Comparison of ENCODE assay signal across 14 cellular contexts in genomic region chr1:200411406-200412257, GRCh38. TPM values are rescaled to one million over a fixed set of nuclear protein-coding genes. Genes with fewer than 3 reads are reported as not detected.
DNase-seq lines count a peak whose midpoint lies in the region; ATAC-seq and TF ChIP-seq lines count a peak whose summit lies in the region.
"Had no signal": no experiment of that assay in that cellular context is flagged by ENCODE, and none has a peak within 500 bp of the region (broad histone marks: within the 10 kb centered on the region; RNA-seq: fewer than 3 reads in every experiment).

No MANE protein-coding gene starts in this region.

- H3K9ac ChIP-seq in H9 (ENCODE audit: extremely low read depth, insufficient read length, low read length) = peak overlapping the region; percentile 92
- peak overlapping the region; percentile 62 for H3K9ac ChIP-seq in iPS-18a (ENCODE audit: low read length)

- H3K27me3 Mint-ChIP-seq in H9 (ENCODE audit: low read depth) (no peaks in the 10 kb centered on the region), WTC11 (ENCODE audit: low read depth) (no peaks in the 10 kb centered on the region)
- H3K27me3 Mint-ChIP-seq: activated naive CD4-positive, alpha-beta T cell treated with anti-CD3 and anti-CD28 coated beads, Interleukin-2, amount 50 U/mL, for 24 hours had no signal

- TF ChIP-seq CTCF in H9 (conservative IDR thresholded peaks at IDR 0.05) = no peak
- no peak for TF ChIP-seq CTCF in WTC11 (IDR thresholded peaks at IDR 0.05)

- CTCF ChIA-PET in WTC11 (lab: Charles Lee) = interaction anchor here (0.6 to 2.0 kb wide), 8 partner anchors 47 to 136 kb away, joined by 3 to 7 read pairs (median 4); no protein-coding TSS in a partner anchor

- H3K18ac ChIP-seq in H9 (ENCODE audit: insufficient read length, low read depth, low read length) = peak overlapping the region; percentile 19

- ATAC-seq in WTC11 (peak; percentile 63), GM21576 (IDR thresholded peaks at IDR 0.05; ENCODE audit: unreplicated experiment) (no peak), HG03457 (IDR thresholded peaks at IDR 0.05; ENCODE audit: unreplicated experiment) (no peak)
- ATAC-seq: natural killer cell treated with Interleukin-12 subunit alpha and Interleukin-12 subunit beta and Interleukin-15 and Interleukin-18, amount 100 ng/mL, for 72 hours had no signal

- H3K27ac ChIP-seq in H9 (ENCODE audit: insufficient read length, low read depth, low read length) (peak overlapping the region; percentile 71), iPS-18a (ENCODE audit: low read length) (peak overlapping the region; percentile 96)
- H3K27ac ChIP-seq: suprapubic skin had no signal

- peak overlapping the region; percentile 97 for H3K4me2 ChIP-seq in H9 (ENCODE audit: insufficient read depth, insufficient read length, low read length)

- H3K36me3 Mint-ChIP-seq in H9 (ENCODE audit: insufficient read depth in 1 of 3, low read depth in 3 of 3) (peaks cover 32 to 44% (median 32%) of the 10 kb centered on the region in 3 experiments), WTC11 (peaks cover 25% of the 10 kb centered on the region)

- peak overlapping the region; percentile 95 to 100 (median 97) for H3K27ac Mint-ChIP-seq in H9
- H3K27ac Mint-ChIP-seq in WTC11 = peak overlapping the region; percentile 98
- H3K27ac Mint-ChIP-seq: activated naive CD4-positive, alpha-beta T cell treated with anti-CD3 and anti-CD28 coated beads, Interleukin-2, amount 50 U/mL, for 24 hours had no signal

- H3K36me3 ChIP-seq in iPS-18a (ENCODE audit: control insufficient read depth, low read depth, low read length) (peaks cover 24% of the 10 kb centered on the region), MG63 (peaks cover 24% of the 10 kb centered on the region)
- H3K36me3 ChIP-seq: Peyer's patch, suprapubic skin had no signal

- H3K56ac ChIP-seq in H9 (ENCODE audit: insufficient read length, low read depth, low read length) = no peak overlapping the region

- H2BK20ac ChIP-seq in H9 (ENCODE audit: low read depth, low read length, poor library complexity, severe bottlenecking) = no peak overlapping the region

- DNase-seq in H9 (peak; percentile 93), WTC11 (ENCODE audit: low spot score) (peak; percentile 70), retina (peak; percentile 20), MG63 (no peak)
- DNase-seq: NCI-H2227 treated with DMSO at 0.1 percent for 48 hours, Peyer's patch, spleen, T-helper 9 cell had no signal

- H3K79me2 ChIP-seq in H9 (ENCODE audit: insufficient read depth, low read length) = peaks cover 32% of the 10 kb centered on the region

- H2AK5ac ChIP-seq in H9 (ENCODE audit: insufficient read length, low read length) = no peak overlapping the region

- H3K14ac ChIP-seq in H9 (ENCODE audit: insufficient read depth, low read length) = peak overlapping the region; percentile 48; the same call in 1 of the 2 replicates

- H3K9me3 ChIP-seq in H9 (ENCODE audit: control insufficient read depth, low read depth, low read length) (no peaks in the 10 kb centered on the region), iPS-18a (ENCODE audit: control insufficient read depth, low read depth, low read length) (no peaks in the 10 kb centered on the region), MG63 (no peaks in the 10 kb centered on the region)
- H3K9me3 ChIP-seq: Peyer's patch, spleen, suprapubic skin had no signal

- no peak overlapping the region for H4K5ac ChIP-seq in H9 (ENCODE audit: insufficient read length, low read depth, low read length)

- peak overlapping the region; percentile 91 to 96 for H3K4me3 Mint-ChIP-seq in H9
- peak overlapping the region; percentile 97 for H3K4me3 Mint-ChIP-seq in WTC11

- no peaks in the 10 kb centered on the region for H3K27me3 ChIP-seq in H9 (ENCODE audit: insufficient read depth, low read length)
- no peaks in the 10 kb centered on the region for H3K27me3 ChIP-seq in iPS-18a (ENCODE audit: control insufficient read depth, insufficient read depth, low read length)
- no peaks in the 10 kb centered on the region for H3K27me3 ChIP-seq in MG63
- H3K27me3 ChIP-seq: Peyer's patch, spleen, suprapubic skin had no signal

- H3K23me2 ChIP-seq in H9 (ENCODE audit: insufficient read length, low read depth, low read length, poor library complexity, severe bottlenecking) = peaks cover 29% of the 10 kb centered on the region

- H2BK12ac ChIP-seq in H9 (ENCODE audit: insufficient read length, low read depth, low read length) = no peak overlapping the region

- H3K4me1 Mint-ChIP-seq in H9 (peaks cover 55 to 66% of the 10 kb centered on the region in 2 experiments), WTC11 (peaks cover 63% of the 10 kb centered on the region)

- no peak overlapping the region for H3K4ac ChIP-seq in H9 (ENCODE audit: low read depth, low read length)

- peak overlapping the region; percentile 43 for H2AFZ ChIP-seq in H9 (ENCODE audit: low read length)

- H3T11ph ChIP-seq in H9 (ENCODE audit: low read length) = no peak overlapping the region

- no peak overlapping the region for H2BK15ac ChIP-seq in H9 (ENCODE audit: low read depth, low read length)

- H3K4me3 ChIP-seq in iPS-18a (ENCODE audit: low read length) (peak overlapping the region; percentile 84), MG63 (no peak overlapping the region)

- H2BK5ac ChIP-seq in H9 (ENCODE audit: insufficient read length, low read length) = no peak overlapping the region

- POLR2A ChIA-PET in WTC11 (lab: Charles Lee) = interaction anchor here (0.6 to 2.1 kb wide), 5 partner anchors 16 to 53 kb away, joined by 3 to 14 read pairs (median 3); no protein-coding TSS in a partner anchor

- H3K23ac ChIP-seq in H9 (ENCODE audit: insufficient read length, low read depth, low read length) = no peak overlapping the region

- H3K9me3 Mint-ChIP-seq in H9 (peaks cover 0 to 3% of the 10 kb centered on the region in 2 experiments; a peak in 3 of 5 replicates), WTC11 (no peaks in the 10 kb centered on the region)
- H3K9me3 Mint-ChIP-seq: natural killer cell treated with Interleukin-12 subunit alpha and Interleukin-12 subunit beta and Interleukin-15 and Interleukin-18, amount 100 ng/mL, for 72 hours had no signal

- H4K8ac ChIP-seq in H9 (replicated peaks; ENCODE audit: insufficient read length, low read depth, low read length) = no peak overlapping the region

- no CpG with 5 or more reads among the region's 20 CpGs for WGBS in H9 (ENCODE audit: extremely low coverage, insufficient read length, low lambda C conversion rate)

- H3K4me1 ChIP-seq in H9 (ENCODE audit: insufficient read depth, low read length) = peaks cover 15% of the 10 kb centered on the region; the same call in 1 of the 2 replicates
- peaks cover 42% of the 10 kb centered on the region for H3K4me1 ChIP-seq in iPS-18a (ENCODE audit: control insufficient read depth, low read depth, low read length)

- H3K79me1 ChIP-seq in H9 (ENCODE audit: insufficient read depth, low read depth, low read length, poor library complexity, severe bottlenecking) = peaks cover 6% of the 10 kb centered on the region

- no peaks in the 10 kb centered on the region for H4K20me1 ChIP-seq in H9 (ENCODE audit: control insufficient read depth, insufficient read depth, insufficient read length)

- H4K91ac ChIP-seq in H9 (ENCODE audit: insufficient read length, low read depth, low read length) = no peak overlapping the region

- H2BK120ac ChIP-seq in H9 (ENCODE audit: low read depth, low read length, poor library complexity, severe bottlenecking) = no peak overlapping the region

TF ChIP-seq in WTC11, 78 proteins besides CTCF, POLR2A, EP300 and RAD21 (continues in another document):
- TF ChIP-seq GTF2I (CRISPR knock-in tag; conservative IDR thresholded peaks at IDR 0.05) = no peak
- peak; percentile 82; the same call in 1 of the 2 replicates for TF ChIP-seq TEAD1 (CRISPR knock-in tag; IDR thresholded peaks at IDR 0.05)
- no peak for TF ChIP-seq JAZF1 (CRISPR knock-in tag; IDR thresholded peaks at IDR 0.05)
- TF ChIP-seq ETV6 (CRISPR knock-in tag; IDR thresholded peaks at IDR 0.05) = 0 out of 2 replicates have a peak, but pooled peaks have one; percentile 71
- no peak for TF ChIP-seq KAT7 (CRISPR knock-in tag; IDR thresholded peaks at IDR 0.05; ENCODE audit: borderline replicate concordance)
- no peak for TF ChIP-seq ATF6 (CRISPR knock-in tag; IDR thresholded peaks at IDR 0.05)
- no peak for TF ChIP-seq TEAD4 (CRISPR knock-in tag; IDR thresholded peaks at IDR 0.05)
- TF ChIP-seq JUN (CRISPR knock-in tag; IDR thresholded peaks at IDR 0.05) = no peak
- no peak for TF ChIP-seq ZNF138 (CRISPR knock-in tag; conservative IDR thresholded peaks at IDR 0.05)
- no peak for TF ChIP-seq NFE2L1 (CRISPR knock-in tag; IDR thresholded peaks at IDR 0.05)
- TF ChIP-seq ZBTB43 (CRISPR knock-in tag; IDR thresholded peaks at IDR 0.05) = no peak

RNA-seq across cellular contexts. Expression of gene ZNF281, which starts 1.8 kb away (rescaled TPM):
- 71.9 and 75.2 TPM in 2 replicates for total RNA-seq in H9 (2021)
- total RNA-seq in WTC11 (2021) = 47.7 to 49.6 TPM (median 49.3 TPM) in 3 replicates
- total RNA-seq in MG63 (2014; rRNA removed; shearing (Covaris generic); ENCODE audit: low replicate concordance) = 10.4 and 10.7 TPM in 2 replicates
